ENCODE assay signal across 22 cellular contexts in the genomic region with DNA sequence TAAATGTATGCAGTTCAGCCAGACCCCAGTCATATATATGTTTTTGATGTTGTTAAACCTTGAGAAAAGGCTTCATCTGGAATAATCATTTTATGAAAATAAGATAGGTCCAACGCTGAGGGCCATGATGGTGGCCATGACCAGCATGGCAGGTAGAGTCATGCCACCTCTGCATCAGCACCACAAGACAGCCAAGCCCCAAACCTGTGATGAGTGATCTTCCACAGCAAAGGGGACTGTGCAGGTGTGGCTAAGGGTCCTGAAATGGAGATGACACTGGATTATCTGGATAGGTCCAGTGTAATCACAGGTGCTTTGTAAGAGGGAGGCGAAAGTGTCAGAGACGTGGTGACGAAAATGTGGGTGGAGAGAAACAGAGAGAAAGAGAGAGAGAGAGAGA.
DNase-seq lines count a peak whose midpoint lies in the region; ATAC-seq, FAIRE-seq and TF ChIP-seq lines count a peak whose summit lies in the region.
"Had no signal": no experiment of that assay in that cellular context is flagged by ENCODE, and none has a peak within 500 bp of the region (broad histone marks: within the 10 kb centered on the region; RNA-seq: fewer than 3 reads in every experiment).

No MANE protein-coding gene starts in this region.

- H3K9me3 ChIP-seq in vagina: no peaks in the 10 kb centered on the region
- H3K9me3 ChIP-seq: A549; BLaER1 treated with 17β-estradiol and CSF1 and Interleukin-3, amounts not matched to agents 10 nM and 100 nM; Caco-2 had no signal

- no peak overlapping the region for H3K4me2 ChIP-seq in GM23338
- H3K4me2 ChIP-seq: A549 had no signal

- H3K79me2 ChIP-seq in GM23338 (replicated peaks; ENCODE audit: insufficient read depth): no peaks in the 10 kb centered on the region

- no peaks in the 10 kb centered on the region for H3K9me2 ChIP-seq in GM23338 (ENCODE audit: insufficient read depth)

- peaks cover 4% of the 10 kb centered on the region for H3K27me3 Mint-ChIP-seq in GM23338 (ENCODE audit: insufficient read depth, low read depth, poor library complexity)
- H3K27me3 Mint-ChIP-seq: B cell; CD4-positive, alpha-beta T cell had no signal

- TF ChIP-seq CTCF in bronchial epithelial cell (IDR thresholded peaks at IDR 0.05; ENCODE audit: insufficient read depth, low read length, severe bottlenecking): no peak
- no peak for TF ChIP-seq CTCF in vagina (IDR thresholded peaks at IDR 0.05)
- no peak for TF ChIP-seq CTCF in GM23338 (conservative IDR thresholded peaks at IDR 0.05; ENCODE audit: low read depth in 2 of 2)

- H3K27me3 ChIP-seq in bronchial epithelial cell (ENCODE audit: control insufficient read depth, insufficient read depth, low read length) (no peaks in the 10 kb centered on the region), vagina (no peaks in the 10 kb centered on the region), GM23338 (ENCODE audit: insufficient read depth) (no peaks in the 10 kb centered on the region)
- H3K27me3 ChIP-seq: BLaER1 treated with 17β-estradiol and CSF1 and Interleukin-3, amounts not matched to agents 10 nM and 100 nM had no signal

- intact Hi-C loops in cardiac septum (cut with DNase I) (no loop called here), Right ventricle myocardium superior (cut with DNase I) (no loop called here), vagina (cut with DNase I) (no loop called here)

- no peaks in the 10 kb centered on the region for H3F3A ChIP-seq in GM23338 (replicated peaks; ENCODE audit: low read depth)

- no peak overlapping the region for H3K27ac ChIP-seq in vagina
- H3K27ac ChIP-seq in GM23338 (ENCODE audit: low read depth): no peak overlapping the region
- H3K27ac ChIP-seq: 22Rv1; A549; BLaER1 treated with 17β-estradiol and CSF1 and Interleukin-3, amounts not matched to agents 10 nM and 100 nM; C4-2B had no signal

- H3K36me3 ChIP-seq in bronchial epithelial cell (ENCODE audit: control insufficient read depth, insufficient read depth, low read length): no peaks in the 10 kb centered on the region
- H3K36me3 ChIP-seq in vagina: no peaks in the 10 kb centered on the region
- H3K36me3 ChIP-seq in GM23338 (ENCODE audit: insufficient read depth): no peaks in the 10 kb centered on the region
- H3K36me3 ChIP-seq: BLaER1 treated with 17β-estradiol and CSF1 and Interleukin-3, amounts not matched to agents 10 nM and 100 nM had no signal

- H3K27ac Mint-ChIP-seq in GM23338: no peak overlapping the region
- H3K27ac Mint-ChIP-seq: B cell; CD4-positive, alpha-beta T cell; CD8-positive, alpha-beta T cell had no signal

- H2AFZ ChIP-seq in GM23338: no peak overlapping the region

- ATAC-seq in Right ventricle myocardium superior (ENCODE audit: poor library complexity): no peak
- no peak for ATAC-seq in left lobe of liver
- no peak for ATAC-seq in GM23338
- ATAC-seq: A549; CD8-positive, alpha-beta T cell; GM12878 had no signal

- no peak for TF ChIP-seq POLR2A in vagina (IDR thresholded peaks at IDR 0.05)

- H3K4me1 ChIP-seq in vagina: no peaks in the 10 kb centered on the region
- no peaks in the 10 kb centered on the region for H3K4me1 ChIP-seq in GM23338 (ENCODE audit: insufficient read depth)
- H3K4me1 ChIP-seq: A549, Caco-2 had no signal

- no peaks in the 10 kb centered on the region for H4K20me1 ChIP-seq in GM23338 (replicated peaks; ENCODE audit: insufficient read depth)
- H4K20me1 ChIP-seq: BLaER1 treated with 17β-estradiol and CSF1 and Interleukin-3, amounts not matched to agents 10 nM and 100 nM had no signal

- DNase-seq in cardiac septum (ENCODE audit: low spot score) (peak; percentile 56), Right ventricle myocardium superior (no peak), bronchial epithelial cell (ENCODE audit: low read depth) (no peak), left lobe of liver (ENCODE audit: low spot score) (peak; percentile 7), vagina (ENCODE audit: extremely low spot score in 2 of 2) (peak; percentile 40 to 60), GM23338 (ENCODE audit: low spot score) (no peak), GDM1 (lab: John Stamatoyannopoulos, UW) (no peak)
- DNase-seq: AML-193; Caco-2; Calu3; CD4-positive, alpha-beta T cell; CD8-positive, alpha-beta T cell; DMS79 treated with DMSO at 0.1 percent for 48 hours had no signal

- H3K36me3 Mint-ChIP-seq in GM23338 (ENCODE audit: low read depth): no peaks in the 10 kb centered on the region
- H3K36me3 Mint-ChIP-seq: CD8-positive, alpha-beta T cell had no signal

- no peak overlapping the region for H3K4me3 ChIP-seq in bronchial epithelial cell (ENCODE audit: low read depth, low read length)
- no peak overlapping the region for H3K4me3 ChIP-seq in vagina
- H3K4me3 ChIP-seq in GM23338: no peak overlapping the region
- H3K4me3 ChIP-seq: A549; BLaER1 treated with 17β-estradiol and CSF1 and Interleukin-3, amounts not matched to agents 10 nM and 100 nM; GM12878 had no signal

- no peak overlapping the region for H3K4me3 Mint-ChIP-seq in GM23338
- H3K4me3 Mint-ChIP-seq: B cell; CD4-positive, alpha-beta T cell; CD8-positive, alpha-beta T cell had no signal

- peak; percentile 7 for FAIRE-seq in bronchial epithelial cell (lab: Jason Lieb, UNC)
- FAIRE-seq: A549, D721Med, G401.6, GM12878, GM12892 had no signal

- no peaks in the 10 kb centered on the region for H3K9me3 Mint-ChIP-seq in GM23338
- H3K9me3 Mint-ChIP-seq: CD4-positive, alpha-beta T cell; CD8-positive, alpha-beta T cell had no signal

- H3K4me1 Mint-ChIP-seq in GM23338: no peaks in the 10 kb centered on the region; the same call in 2 of the 3 replicates
- H3K4me1 Mint-ChIP-seq: B cell had no signal

TF ChIP-seq in GM23338, 12 proteins besides CTCF, POLR2A, EP300 and RAD21 (continues in another document):
- no peak for TF ChIP-seq ZNF462 (CRISPR knock-in tag; IDR thresholded peaks at IDR 0.05)
- TF ChIP-seq EZH2 (IDR thresholded peaks at IDR 0.05; ENCODE audit: low read depth, unreplicated experiment): no peak
- no peak for TF ChIP-seq ZNF114 (CRISPR knock-in tag; IDR thresholded peaks at IDR 0.05)
- TF ChIP-seq ETS1 (IDR thresholded peaks at IDR 0.05): no peak

Comparison
In these comparisons a context has a peak if more than half of its experiments do, and no peak if none do; other contexts are left out.
1. DNase-seq: peak in cardiac septum (single experiment), left lobe of liver (single experiment) and vagina (2 of 2); none in Right ventricle myocardium superior (single experiment), bronchial epithelial cell (single experiment), GM23338 (single experiment) and GDM1 (single experiment).